Comparison of ENCODE assay signal across 2 cellular contexts in the genomic region with DNA sequence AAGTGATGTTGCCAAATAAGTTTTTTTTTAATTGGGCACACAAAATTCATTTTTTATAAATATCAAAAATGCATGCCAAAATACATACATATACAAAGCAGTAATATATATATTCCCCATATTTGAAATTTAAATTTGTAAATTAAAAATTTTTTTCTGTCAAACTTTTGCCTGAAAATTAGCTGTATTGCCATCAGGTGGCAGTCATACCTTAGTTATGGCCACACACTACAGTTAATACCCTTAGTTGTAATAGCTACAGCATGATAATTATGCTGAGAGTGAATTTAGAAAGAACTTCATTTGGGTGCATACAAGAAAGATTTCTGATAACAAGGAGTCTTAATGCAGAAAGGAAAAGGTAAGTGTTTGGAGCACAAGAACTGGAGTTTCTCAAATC.
TF ChIP-seq lines count a peak whose summit lies in the region.

No MANE protein-coding gene starts in this region.

TF ChIP-seq in IMR-90, 13 proteins besides CTCF, POLR2A, EP300 and RAD21 (continued from another document):
- no peak for TF ChIP-seq FOS (IDR thresholded peaks at IDR 0.05; ENCODE audit: low read depth, low read length)

TF ChIP-seq in neural cell, 6 proteins besides CTCF, POLR2A, EP300 and RAD21 (continued from another document):
- TF ChIP-seq, protein P1, sequence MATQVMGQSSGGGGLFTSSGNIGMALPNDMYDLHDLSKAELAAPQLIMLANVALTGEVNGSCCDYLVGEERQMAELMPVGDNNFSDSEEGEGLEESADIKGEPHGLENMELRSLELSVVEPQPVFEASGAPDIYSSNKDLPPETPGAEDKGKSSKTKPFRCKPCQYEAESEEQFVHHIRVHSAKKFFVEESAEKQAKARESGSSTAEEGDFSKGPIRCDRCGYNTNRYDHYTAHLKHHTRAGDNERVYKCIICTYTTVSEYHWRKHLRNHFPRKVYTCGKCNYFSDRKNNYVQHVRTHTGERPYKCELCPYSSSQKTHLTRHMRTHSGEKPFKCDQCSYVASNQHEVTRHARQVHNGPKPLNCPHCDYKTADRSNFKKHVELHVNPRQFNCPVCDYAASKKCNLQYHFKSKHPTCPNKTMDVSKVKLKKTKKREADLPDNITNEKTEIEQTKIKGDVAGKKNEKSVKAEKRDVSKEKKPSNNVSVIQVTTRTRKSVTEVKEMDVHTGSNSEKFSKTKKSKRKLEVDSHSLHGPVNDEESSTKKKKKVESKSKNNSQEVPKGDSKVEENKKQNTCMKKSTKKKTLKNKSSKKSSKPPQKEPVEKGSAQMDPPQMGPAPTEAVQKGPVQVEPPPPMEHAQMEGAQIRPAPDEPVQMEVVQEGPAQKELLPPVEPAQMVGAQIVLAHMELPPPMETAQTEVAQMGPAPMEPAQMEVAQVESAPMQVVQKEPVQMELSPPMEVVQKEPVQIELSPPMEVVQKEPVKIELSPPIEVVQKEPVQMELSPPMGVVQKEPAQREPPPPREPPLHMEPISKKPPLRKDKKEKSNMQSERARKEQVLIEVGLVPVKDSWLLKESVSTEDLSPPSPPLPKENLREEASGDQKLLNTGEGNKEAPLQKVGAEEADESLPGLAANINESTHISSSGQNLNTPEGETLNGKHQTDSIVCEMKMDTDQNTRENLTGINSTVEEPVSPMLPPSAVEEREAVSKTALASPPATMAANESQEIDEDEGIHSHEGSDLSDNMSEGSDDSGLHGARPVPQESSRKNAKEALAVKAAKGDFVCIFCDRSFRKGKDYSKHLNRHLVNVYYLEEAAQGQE (IDR thresholded peaks at IDR 0.05; ENCODE audit: borderline replicate concordance): no peak
- TF ChIP-seq TAF1 (IDR thresholded peaks at IDR 0.05; ENCODE audit: low read depth) (no peak), MXI1 (conservative IDR thresholded peaks at IDR 0.05; ENCODE audit: poor library complexity, severe bottlenecking) (no peak), POLR2AphosphoS5 (IDR thresholded peaks at IDR 0.05) (no peak), SMC3 (conservative IDR thresholded peaks at IDR 0.05; ENCODE audit: poor library complexity) (no peak)
